Comparison of ENCODE assay signal across 1 cellular context in genomic region chr6:90493332-90493731, GRCh38.
TF ChIP-seq lines count a peak whose summit lies in the region.

No MANE protein-coding gene starts in this region.

TF ChIP-seq in K562, 482 proteins besides CTCF, POLR2A, EP300 and RAD21 (continued from another document):
- TF ChIP-seq AFF4 (CRISPR knock-in tag; IDR thresholded peaks at IDR 0.05): no peak
- no peak for TF ChIP-seq KLF16 (IDR thresholded peaks at IDR 0.05)
- TF ChIP-seq NEUROD1 (IDR thresholded peaks at IDR 0.05; ENCODE audit: borderline replicate concordance, low read depth, low read length, partially characterized antibody): no peak
- TF ChIP-seq SRSF1 (IDR thresholded peaks at IDR 0.05; ENCODE audit: low read depth, low read length): no peak
- peak; percentile 35; the same call in 1 of the 2 replicates for TF ChIP-seq SPI1 (IDR thresholded peaks at IDR 0.05; ENCODE audit: borderline replicate concordance, low read depth, low read length)
- no peak; the same call in 1 of the 2 replicates for TF ChIP-seq ZNF24 (IDR thresholded peaks at IDR 0.05)
- no peak for TF ChIP-seq RBM15 (IDR thresholded peaks at IDR 0.05; ENCODE audit: insufficient read depth, low read length)
- TF ChIP-seq NR2F6 (CRISPR knock-in tag; IDR thresholded peaks at IDR 0.05): no peak
- TF ChIP-seq ZNF324 (CRISPR knock-in tag; IDR thresholded peaks at IDR 0.05): no peak
- no peak for TF ChIP-seq ZNF239 (CRISPR knock-in tag; IDR thresholded peaks at IDR 0.05)
- TF ChIP-seq ZEB2 (IDR thresholded peaks at IDR 0.05): no peak
